8 cellular contexts compared by ENCODE assay signal in the genomic region with DNA sequence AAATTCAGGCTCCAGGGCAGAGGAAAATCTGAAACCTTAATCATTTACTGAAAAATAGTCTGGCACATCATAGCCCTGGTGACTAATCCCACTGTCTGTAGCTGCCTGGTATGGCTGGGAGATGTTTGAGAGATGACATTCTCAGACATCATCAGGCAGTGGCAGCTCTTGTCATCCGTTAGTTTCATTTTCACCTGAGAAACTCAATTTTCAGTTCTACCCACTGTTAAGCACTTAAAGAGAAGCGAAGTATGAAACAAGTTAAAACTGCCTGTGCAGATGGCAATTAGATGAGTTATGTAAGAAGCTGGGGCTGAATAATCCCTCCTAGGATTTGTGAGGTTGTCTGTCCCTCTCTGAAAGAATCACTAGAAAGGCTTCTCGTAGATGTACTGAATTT.
DNase-seq lines count a peak whose midpoint lies in the region; ATAC-seq, FAIRE-seq and TF ChIP-seq lines count a peak whose summit lies in the region.

No MANE protein-coding gene starts in this region.

- H3K27me3 ChIP-seq in pancreas, result no peaks in the 10 kb centered on the region
- H3K27me3 ChIP-seq in esophagus muscularis mucosa, result no peaks in the 10 kb centered on the region

- TF ChIP-seq CTCF in WTC11 (IDR thresholded peaks at IDR 0.05), result no peak
- no peak for TF ChIP-seq CTCF in pancreas (IDR thresholded peaks at IDR 0.05)
- TF ChIP-seq CTCF in esophagus muscularis mucosa (IDR thresholded peaks at IDR 0.05), result no peak

- H3K36me3 ChIP-seq in pancreas, result no peaks in the 10 kb centered on the region
- peaks cover 0 to 18% (median 0%) of the 10 kb centered on the region in 4 donors for H3K36me3 ChIP-seq in esophagus muscularis mucosa

- POLR2A ChIA-PET in WTC11 (lab: Charles Lee), result no interaction called here
- POLR2A ChIA-PET in naive thymus-derived CD8-positive, alpha-beta T cell (lab: Charles Lee), result no interaction called here

- no peaks in the 10 kb centered on the region for H3K9me3 Mint-ChIP-seq in WTC11
- no peaks in the 10 kb centered on the region for H3K9me3 Mint-ChIP-seq in naive thymus-derived CD8-positive, alpha-beta T cell

- H3K36me3 Mint-ChIP-seq in WTC11, result no peaks in the 10 kb centered on the region
- no peaks in the 10 kb centered on the region for H3K36me3 Mint-ChIP-seq in naive thymus-derived CD8-positive, alpha-beta T cell

- CTCF ChIA-PET in WTC11 (lab: Charles Lee), result no interaction called here

- intact Hi-C loops in pancreas (cut with DNase I) (no loop called here), esophagus muscularis mucosa (cut with DNase I) (no loop called here)

- TF ChIP-seq POLR2A in esophagus muscularis mucosa (IDR thresholded peaks at IDR 0.05; ENCODE audit: low read depth), result no peak

- H3K4me3 Mint-ChIP-seq in WTC11, result no peak overlapping the region
- H3K4me3 Mint-ChIP-seq in naive thymus-derived CD8-positive, alpha-beta T cell, result no peak overlapping the region

- no peak overlapping the region for H3K27ac Mint-ChIP-seq in WTC11
- H3K27ac Mint-ChIP-seq in naive thymus-derived CD8-positive, alpha-beta T cell, result no peak overlapping the region

- 93 to 94% methylated on average over 3 of the region's 3 CpGs for WGBS in pancreas, 2 donors
- WGBS in esophagus muscularis mucosa, result 94% methylated on average over 3 of the region's 3 CpGs

- H3K27ac ChIP-seq in pancreas, result no peak overlapping the region
- no peak overlapping the region for H3K27ac ChIP-seq in esophagus muscularis mucosa (replicated peaks in 1 of 4)

- no peaks in the 10 kb centered on the region for H3K9me3 ChIP-seq in pancreas
- H3K9me3 ChIP-seq in esophagus muscularis mucosa, result no peaks in the 10 kb centered on the region

- H3K4me3 ChIP-seq in pancreas (no peak overlapping the region), esophagus muscularis mucosa (no peak overlapping the region)

- no peaks in the 10 kb centered on the region for H3K27me3 Mint-ChIP-seq in WTC11 (ENCODE audit: low read depth)
- peaks cover 3 to 14% (median 10%) of the 10 kb centered on the region in 5 donors for H3K27me3 Mint-ChIP-seq in naive thymus-derived CD8-positive, alpha-beta T cell

- DNase-seq in Caki2 (ENCODE audit: low read depth) (peak; percentile 4), GM19238 (ENCODE audit: insufficient read length, low spot score) (peak; percentile 18), amniotic epithelial cell (ENCODE audit: low read depth) (peak; percentile 12), WTC11 (ENCODE audit: low spot score) (no peak), pancreas (no peak), esophagus muscularis mucosa (ENCODE audit: extremely low spot score) (no peak)
- no peak for DNase-seq in naive thymus-derived CD8-positive, alpha-beta T cell

- peaks cover 0 to 7% (median 0%) of the 10 kb centered on the region in 3 donors for H3K4me1 ChIP-seq in pancreas
- peaks cover 9 to 54% (median 33%) of the 10 kb centered on the region in 4 donors for H3K4me1 ChIP-seq in esophagus muscularis mucosa

- in situ Hi-C loops in Caki2 (cut with HindIII; ENCODE audit: low pct_unique_long_range_greater_than_20kb, low sequenced_read_pairs), result no loop called here

- peak; percentile 93 for ATAC-seq in HG03135 (IDR thresholded peaks at IDR 0.05; ENCODE audit: unreplicated experiment)
- ATAC-seq in WTC11, result no peak
- ATAC-seq in naive thymus-derived CD8-positive, alpha-beta T cell, result no peak
- ATAC-seq in pancreas, result no peak

- no peak for TF ChIP-seq EP300 in esophagus muscularis mucosa (IDR thresholded peaks at IDR 0.05)

- no peak for FAIRE-seq in pancreas (lab: Jason Lieb, UNC)

- peaks cover 15% of the 10 kb centered on the region for H3K4me1 Mint-ChIP-seq in WTC11
- no peaks in the 10 kb centered on the region for H3K4me1 Mint-ChIP-seq in naive thymus-derived CD8-positive, alpha-beta T cell

TF ChIP-seq in WTC11, 78 proteins besides CTCF, POLR2A, EP300 and RAD21:
- TF ChIP-seq ELF4 (CRISPR knock-in tag; IDR thresholded peaks at IDR 0.05; ENCODE audit: low read depth), result no peak
- no peak for TF ChIP-seq NFE2L1 (CRISPR knock-in tag; IDR thresholded peaks at IDR 0.05)
- TF ChIP-seq OVOL2 (CRISPR knock-in tag; IDR thresholded peaks at IDR 0.05; ENCODE audit: borderline replicate concordance), result no peak

Comparison
In these comparisons a context has a peak if more than half of its experiments do, and no peak if none do; other contexts are left out.
1. DNase-seq: peak in Caki2 (single experiment), GM19238 (single experiment) and amniotic epithelial cell (single experiment); none in WTC11 (single experiment), naive thymus-derived CD8-positive, alpha-beta T cell (0 of 10), pancreas (0 of 6) and esophagus muscularis mucosa (single experiment).